ENCODE assay signal across 8 cellular contexts in the genomic region with DNA sequence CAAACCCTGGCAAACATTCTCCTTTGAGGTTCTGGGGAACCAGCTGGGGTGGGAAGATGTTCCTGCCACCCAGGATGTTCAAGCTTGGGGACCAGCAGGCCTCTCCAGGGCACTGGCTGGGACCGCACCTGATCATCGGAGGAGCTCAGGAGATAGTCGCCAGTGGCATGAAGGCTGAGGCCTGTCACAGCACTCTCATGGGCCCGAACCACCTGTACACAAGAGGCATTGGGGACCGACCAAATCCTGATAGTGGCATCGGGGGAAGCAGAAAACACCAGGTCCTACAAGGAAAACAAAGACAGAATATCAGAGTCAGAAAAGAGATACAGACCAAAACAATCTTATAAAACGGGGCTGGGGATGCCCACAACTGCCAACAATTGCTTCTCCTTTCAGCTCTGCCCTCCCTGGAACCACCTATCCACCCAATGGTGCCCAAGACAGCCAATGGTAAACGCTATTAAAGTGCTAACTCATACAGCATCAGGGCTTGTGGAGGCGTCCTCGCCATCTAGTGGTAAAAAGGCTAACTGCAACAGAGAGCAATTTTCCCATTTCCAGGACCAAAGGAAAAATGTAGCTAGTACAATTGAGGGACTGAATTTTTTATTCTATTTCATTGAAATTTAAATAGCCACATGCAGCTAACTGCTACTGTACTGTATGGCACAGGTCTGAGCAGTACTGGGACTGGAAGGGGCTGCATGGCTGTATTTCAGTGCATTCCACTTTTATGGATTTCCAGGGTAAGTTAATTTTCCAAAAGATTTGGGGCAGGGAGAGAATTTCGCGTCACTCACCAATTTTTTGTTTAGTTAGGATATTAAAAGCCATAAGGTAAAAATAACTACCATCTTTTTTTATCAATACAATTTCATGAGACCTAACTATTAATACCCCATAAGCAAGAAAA. TPM values are rescaled to one million over a fixed set of nuclear protein-coding genes. Genes with fewer than 3 reads are reported as not detected.
A peak's percentile ranks its signal among the peaks of the same experiment; 100 is the strongest.
DNase-seq lines count a peak whose midpoint lies in the region; ATAC-seq and TF ChIP-seq lines count a peak whose summit lies in the region.

No MANE protein-coding gene starts in this region.

- peak overlapping the region; percentile 32 for H3K27ac Mint-ChIP-seq in activated T-cell treated with anti-CD3 and anti-CD28 coated beads, Interleukin-2, amount 50 U/mL, for 72 hours
- no peak overlapping the region for H3K27ac Mint-ChIP-seq in T-helper 2 cell treated with Interferon-gamma antibody and Interleukin-4, amounts not matched to agents 5 μg/mL and 100 μg/mL, for 36 hours

- intact Hi-C loops in head of caudate nucleus (cut with DNase I) = no loop called here

- no peak overlapping the region for H3K27ac ChIP-seq in C4-2B

- H3K9me3 Mint-ChIP-seq in activated T-cell treated with anti-CD3 and anti-CD28 coated beads, Interleukin-2, amount 50 U/mL, for 72 hours = no peaks in the 10 kb centered on the region
- no peaks in the 10 kb centered on the region for H3K9me3 Mint-ChIP-seq in T-helper 2 cell treated with Interferon-gamma antibody and Interleukin-4, amounts not matched to agents 5 μg/mL and 100 μg/mL, for 36 hours

- H3K4me1 Mint-ChIP-seq in activated T-cell treated with anti-CD3 and anti-CD28 coated beads, Interleukin-2, amount 50 U/mL, for 72 hours (ENCODE audit: low read depth) = peaks cover 20% of the 10 kb centered on the region
- H3K4me1 Mint-ChIP-seq in T-helper 2 cell treated with Interferon-gamma antibody and Interleukin-4, amounts not matched to agents 5 μg/mL and 100 μg/mL, for 36 hours (ENCODE audit: low read depth) = peaks cover 6% of the 10 kb centered on the region

- peak; percentile 56 to 64 for ATAC-seq in activated T-cell treated with anti-CD3 and anti-CD28 coated beads, Interleukin-2, amount 50 U/mL, for 72 hours (replicated peaks in 1 of 2)

- H3K4me3 Mint-ChIP-seq in activated T-cell treated with anti-CD3 and anti-CD28 coated beads, Interleukin-2, amount 50 U/mL, for 72 hours = no peak overlapping the region
- no peak overlapping the region for H3K4me3 Mint-ChIP-seq in T-helper 2 cell treated with Interferon-gamma antibody and Interleukin-4, amounts not matched to agents 5 μg/mL and 100 μg/mL, for 36 hours

- peaks cover 14 to 30% of the 10 kb centered on the region in 2 donors for H3K36me3 Mint-ChIP-seq in activated T-cell treated with anti-CD3 and anti-CD28 coated beads, Interleukin-2, amount 50 U/mL, for 72 hours (ENCODE audit: insufficient read depth in 2 of 2)
- peaks cover 73% of the 10 kb centered on the region for H3K36me3 Mint-ChIP-seq in T-helper 2 cell treated with Interferon-gamma antibody and Interleukin-4, amounts not matched to agents 5 μg/mL and 100 μg/mL, for 36 hours (ENCODE audit: low read depth)

- no peaks in the 10 kb centered on the region for H3K27me3 Mint-ChIP-seq in activated T-cell treated with anti-CD3 and anti-CD28 coated beads, Interleukin-2, amount 50 U/mL, for 72 hours (ENCODE audit: low read depth)
- H3K27me3 Mint-ChIP-seq in T-helper 2 cell treated with Interferon-gamma antibody and Interleukin-4, amounts not matched to agents 5 μg/mL and 100 μg/mL, for 36 hours (ENCODE audit: low read depth) = no peaks in the 10 kb centered on the region

- TF ChIP-seq CTCF in C4-2B (conservative IDR thresholded peaks at IDR 0.05) = peak; percentile 97
- peak; percentile 91 for TF ChIP-seq CTCF in GM12801 (IDR thresholded peaks at IDR 0.05; ENCODE audit: extremely low read depth, insufficient read length)

- DNase-seq in NCI-H1105 (lab: John Stamatoyannopoulos, UW) = peak; percentile 8
- DNase-seq in activated T-cell treated with anti-CD3 and anti-CD28 coated beads, Interleukin-2, amount 50 U/mL, for 72 hours = peak in 1 of 2 donors; percentile 31
- DNase-seq in head of caudate nucleus = peak in 26 of 42 donors; percentile 24 to 82 (median 57)
- peak; percentile 68 for DNase-seq in pons (ENCODE audit: low spot score)
- DNase-seq in T-helper 2 cell treated with Interferon-gamma antibody and Interleukin-4, amounts not matched to agents 5 μg/mL and 100 μg/mL, for 36 hours (ENCODE audit: low spot score) = no peak
- DNase-seq in activated CD4-positive, CD25-positive, alpha-beta regulatory T cell treated with anti-CD3 and anti-CD28 coated beads, Interleukin-2, amount 50 U/mL, for 72 hours = no peak

RNA-seq across cellular contexts. Expression of a gene that starts 7.1 kb away (rescaled TPM):
- total RNA-seq in activated T-cell treated with anti-CD3 and anti-CD28 coated beads, Interleukin-2, amount 50 U/mL, for 72 hours = 100 to 1,000 TPM; 139 to 175 TPM

RNA-seq across cellular contexts. Expression of a gene that starts 14.7 kb away (rescaled TPM):
- total RNA-seq in activated T-cell treated with anti-CD3 and anti-CD28 coated beads, Interleukin-2, amount 50 U/mL, for 72 hours = 10 to 100 TPM; 61.9 to 66.3 TPM

RNA-seq across cellular contexts. Expression of a gene that starts 25.0 kb away (rescaled TPM):
- 1 to 10 TPM; 2.4 to 3.5 TPM for total RNA-seq in activated T-cell treated with anti-CD3 and anti-CD28 coated beads, Interleukin-2, amount 50 U/mL, for 72 hours

RNA-seq across cellular contexts. Expression of a gene that starts 31.9 kb away (rescaled TPM):
- not detected for total RNA-seq in activated T-cell treated with anti-CD3 and anti-CD28 coated beads, Interleukin-2, amount 50 U/mL, for 72 hours

RNA-seq across cellular contexts. Expression of a gene that starts 43.5 kb away (rescaled TPM):
- total RNA-seq in activated T-cell treated with anti-CD3 and anti-CD28 coated beads, Interleukin-2, amount 50 U/mL, for 72 hours = under 1 TPM; 0.16 to 0.17 TPM

Comparison
In these comparisons a context has a peak if more than half of its experiments do, and no peak if none do; other contexts are left out.
1. DNase-seq: peak in NCI-H1105 (single experiment), head of caudate nucleus (26 of 42) and pons (single experiment); none in T-helper 2 cell treated with Interferon-gamma antibody and Interleukin-4, amounts not matched to agents 5 μg/mL and 100 μg/mL, for 36 hours (single experiment) and activated CD4-positive, CD25-positive, alpha-beta regulatory T cell treated with anti-CD3 and anti-CD28 coated beads, Interleukin-2, amount 50 U/mL, for 72 hours (single experiment).